Comparison of ENCODE assay signal across 17 cellular contexts in the genomic region with DNA sequence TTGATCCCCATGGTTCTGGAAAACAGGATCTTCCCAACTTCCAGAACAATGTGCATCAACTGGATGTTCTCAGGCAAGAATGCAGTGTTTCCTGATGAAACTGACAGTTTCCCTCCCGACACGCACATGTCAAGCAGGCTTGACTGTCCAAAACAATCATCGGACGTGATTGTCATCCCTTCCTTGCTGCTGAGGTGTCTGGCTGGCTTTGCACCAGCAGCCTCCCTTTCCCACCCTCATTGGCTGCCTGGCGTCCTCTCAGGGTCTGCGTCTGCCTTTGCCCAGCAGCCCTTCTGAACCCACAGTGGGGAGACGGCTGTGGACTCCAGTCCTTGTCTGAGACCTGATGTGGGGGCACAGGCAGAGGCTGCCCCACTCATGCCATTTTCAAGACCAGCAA.
DNase-seq lines count a peak whose midpoint lies in the region; ATAC-seq, FAIRE-seq and TF ChIP-seq lines count a peak whose summit lies in the region.
"Had no signal": no experiment of that assay in that cellular context is flagged by ENCODE, and none has a peak within 500 bp of the region (broad histone marks: within the 10 kb centered on the region; RNA-seq: fewer than 3 reads in every experiment).

No MANE protein-coding gene starts in this region.

- no peaks in the 10 kb centered on the region for H3F3A ChIP-seq in GM23338 (replicated peaks; ENCODE audit: low read depth)

- no peaks in the 10 kb centered on the region for H3K9me1 ChIP-seq in K562 (ENCODE audit: control insufficient read depth, insufficient read depth, low read length)

- no peak overlapping the region for H3K4me3 Mint-ChIP-seq in GM23338

- H3K4me1 ChIP-seq in GM23338 (ENCODE audit: insufficient read depth): peaks cover 19% of the 10 kb centered on the region
- H3K4me1 ChIP-seq in K562 (replicated peaks in 1 of 2; ENCODE audit: control insufficient read depth in 2 of 2, insufficient read depth in 2 of 2, low read length in 2 of 2): peaks cover 24 to 31% of the 10 kb centered on the region in 2 experiments; a peak in 4 of 5 replicates
- peaks cover 61% of the 10 kb centered on the region for H3K4me1 ChIP-seq in left ventricle myocardium inferior
- H3K4me1 ChIP-seq in psoas muscle: peaks cover 17% of the 10 kb centered on the region
- H3K4me1 ChIP-seq: Peyer's patch had no signal

- H3K27me3 ChIP-seq in GM23338 (ENCODE audit: insufficient read depth): no peaks in the 10 kb centered on the region
- no peaks in the 10 kb centered on the region for H3K27me3 ChIP-seq in K562 (ENCODE audit: control insufficient read depth in 2 of 2, insufficient read depth in 2 of 2, low read length in 2 of 2)
- H3K27me3 ChIP-seq in left ventricle myocardium inferior (ENCODE audit: low read depth): no peaks in the 10 kb centered on the region
- no peaks in the 10 kb centered on the region for H3K27me3 ChIP-seq in psoas muscle (ENCODE audit: insufficient read depth in 3 of 3, low read length in 2 of 3)
- H3K27me3 ChIP-seq: MG63, Peyer's patch had no signal

- H3K27ac Mint-ChIP-seq in GM23338: no peak overlapping the region

- peaks cover 31% of the 10 kb centered on the region for H3K4me1 Mint-ChIP-seq in GM23338
- H3K4me1 Mint-ChIP-seq: CD14-positive monocyte had no signal

- in situ Hi-C loops in K562 (cut with MboI): no loop called here

- no TSS peak for BruUV-seq in K562 (replicated peaks; lab: Mats Ljungman, UMichigan)

- H3K27me3 Mint-ChIP-seq in GM23338 (ENCODE audit: insufficient read depth, low read depth, poor library complexity): no peaks in the 10 kb centered on the region

- no peaks in the 10 kb centered on the region for H3K36me3 ChIP-seq in GM23338 (ENCODE audit: insufficient read depth)
- H3K36me3 ChIP-seq in K562 (ENCODE audit: control insufficient read depth, insufficient read depth, low read length): peaks cover 32% of the 10 kb centered on the region
- H3K36me3 ChIP-seq in left ventricle myocardium inferior: peaks cover 12% of the 10 kb centered on the region
- H3K36me3 ChIP-seq in psoas muscle (ENCODE audit: insufficient read depth in 1 of 2, low read depth in 1 of 2): peaks cover 0 to 6% of the 10 kb centered on the region in 2 donors

- POLR2A ChIA-PET in K562 (lab: Yijun Ruan, JAX): interaction anchor here (2.0 kb wide), 1 partner anchor 12 kb away, joined by 9 read pairs; no protein-coding TSS in a partner anchor

- no peaks in the 10 kb centered on the region for H3K79me2 ChIP-seq in GM23338 (replicated peaks; ENCODE audit: insufficient read depth)
- peaks cover 52% of the 10 kb centered on the region for H3K79me2 ChIP-seq in K562 (ENCODE audit: control insufficient read depth, insufficient read depth, low read length)

- H4K20me1 ChIP-seq in GM23338 (replicated peaks; ENCODE audit: insufficient read depth): no peaks in the 10 kb centered on the region
- H4K20me1 ChIP-seq in K562 (replicated peaks; ENCODE audit: control insufficient read depth, insufficient read depth, low read length): peaks cover 4% of the 10 kb centered on the region; the same call in 1 of the 2 replicates

- no peaks in the 10 kb centered on the region for H3K36me3 Mint-ChIP-seq in GM23338 (ENCODE audit: low read depth)

- TF ChIP-seq RAD21 in K562 (CRISPR knock-in tag; conservative IDR thresholded peaks at IDR 0.05 in 1 of 2, IDR thresholded peaks at IDR 0.05 in 1 of 2): no peak

- H3K4me3 ChIP-seq in GM23338: no peak overlapping the region
- no peak overlapping the region for H3K4me3 ChIP-seq in K562
- no peak overlapping the region for H3K4me3 ChIP-seq in left ventricle myocardium inferior
- H3K4me3 ChIP-seq in psoas muscle: no peak overlapping the region
- H3K4me3 ChIP-seq: MG63, Peyer's patch had no signal

- H3K27ac ChIP-seq in GM23338 (ENCODE audit: low read depth) (0 out of 2 replicates have a peak overlapping the region, but pooled peaks have one; percentile 19), K562 (ENCODE audit: extremely low read depth, low read depth, low read length) (no peak overlapping the region), left ventricle myocardium inferior (replicated peaks) (peak overlapping the region; percentile 81), psoas muscle (peak overlapping the region; percentile 63)
- H3K27ac ChIP-seq: Peyer's patch had no signal

- 81% methylated on average over 5 of the region's 7 CpGs for WGBS in K562 (ENCODE audit: insufficient coverage, low coverage, missing lambda C conversion rate)
- WGBS in psoas muscle, 3 donors: 71 to 87% (median 78%) methylated on average over 7 of the region's 7 CpGs

- intact Hi-C loops in K562 (cut with micrococcal nuclease): no loop called here
- intact Hi-C loops in left ventricle myocardium inferior (cut with micrococcal nuclease): no loop called here
- intact Hi-C loops in psoas muscle (cut with DNase I): no loop called here

- DNase-seq in GM23338 (ENCODE audit: low spot score) (no peak), K562 (ENCODE audit: extremely low read depth in 1 of 4, low spot score in 3 of 4) (no peak), left ventricle myocardium inferior (no peak), psoas muscle (no peak), glomerular visceral epithelial cell (ENCODE audit: extremely low spot score) (no peak), EL (no peak)
- DNase-seq in activated naive CD4-positive, alpha-beta T cell (lab: John Stamatoyannopoulos, UW): no peak
- DNase-seq: COR-L47, NCI-H1092, NCI-H2227 treated with DMSO at 0.1 percent for 48 hours, NCI-H524, Peyer's patch, SHP77 treated with DMSO at 0.1 percent for 48 hours had no signal

- TF ChIP-seq EP300 in K562 (IDR thresholded peaks at IDR 0.05; ENCODE audit: low read length): no peak

- no peak for TF ChIP-seq POLR2A in K562 (conservative IDR thresholded peaks at IDR 0.05)

- FAIRE-seq in K562 (lab: Jason Lieb, UNC): no peak
- FAIRE-seq: H1 had no signal

- no peaks in the 10 kb centered on the region for H3K9me3 Mint-ChIP-seq in GM23338

- no peaks in the 10 kb centered on the region for H3K9me2 ChIP-seq in GM23338 (ENCODE audit: insufficient read depth)

- no peak for ATAC-seq in GM23338
- ATAC-seq in K562: no peak
- peak in 2 of 4 donors; percentile 5 to 19 for ATAC-seq in psoas muscle
- ATAC-seq in GM21381 (IDR thresholded peaks at IDR 0.05; ENCODE audit: unreplicated experiment): no peak

- H3K9me3 ChIP-seq in K562 (replicated peaks; ENCODE audit: control insufficient read depth, insufficient read depth, low read depth, low read length): no peaks in the 10 kb centered on the region
- no peaks in the 10 kb centered on the region for H3K9me3 ChIP-seq in left ventricle myocardium inferior (replicated peaks)
- no peaks in the 10 kb centered on the region for H3K9me3 ChIP-seq in psoas muscle
- H3K9me3 ChIP-seq: MG63, Peyer's patch had no signal

- H3K9ac ChIP-seq in K562 (ENCODE audit: insufficient read depth in 1 of 2, low read depth in 2 of 2, low read length in 2 of 2): 0 out of 4 replicates have a peak overlapping the region, but pooled peaks of 1 of the 2 experiments have one; percentile 21

- no peak for TF ChIP-seq CTCF in GM23338 (conservative IDR thresholded peaks at IDR 0.05; ENCODE audit: low read depth in 2 of 2)
- TF ChIP-seq CTCF in K562 (IDR thresholded peaks at IDR 0.05 in 2 of 3, conservative IDR thresholded peaks at IDR 0.05 in 1 of 3; ENCODE audit: insufficient read depth in 2 of 3, low read depth in 1 of 3, low read length in 3 of 3): no peak
- no peak for TF ChIP-seq CTCF in left ventricle myocardium inferior (IDR thresholded peaks at IDR 0.05; ENCODE audit: borderline replicate concordance)
- TF ChIP-seq CTCF in psoas muscle (IDR thresholded peaks at IDR 0.05): no peak

- CTCF ChIA-PET in K562 (lab: Yijun Ruan, JAX; ENCODE audit: low intra/inter-chr PET ratio): no interaction called here

- H3K4me2 ChIP-seq in GM23338 (no peak overlapping the region), K562 (ENCODE audit: insufficient read depth, low read length) (no peak overlapping the region)

- no peak overlapping the region for H2AFZ ChIP-seq in GM23338
- no peak overlapping the region for H2AFZ ChIP-seq in K562 (ENCODE audit: low read depth, low read length)

TF ChIP-seq in GM23338, 12 proteins besides CTCF, POLR2A, EP300 and RAD21 (continues in another document):
- no peak for TF ChIP-seq ZNF331 (CRISPR knock-in tag; IDR thresholded peaks at IDR 0.05; ENCODE audit: low read depth)
- TF ChIP-seq EZH2 (IDR thresholded peaks at IDR 0.05; ENCODE audit: low read depth, unreplicated experiment): no peak
- TF ChIP-seq STAT1 (IDR thresholded peaks at IDR 0.05; ENCODE audit: unreplicated experiment): no peak
- TF ChIP-seq JUNB (IDR thresholded peaks at IDR 0.05; ENCODE audit: unreplicated experiment): no peak

TF ChIP-seq in K562, 482 proteins besides CTCF, POLR2A, EP300 and RAD21:
- TF ChIP-seq, protein P1, sequence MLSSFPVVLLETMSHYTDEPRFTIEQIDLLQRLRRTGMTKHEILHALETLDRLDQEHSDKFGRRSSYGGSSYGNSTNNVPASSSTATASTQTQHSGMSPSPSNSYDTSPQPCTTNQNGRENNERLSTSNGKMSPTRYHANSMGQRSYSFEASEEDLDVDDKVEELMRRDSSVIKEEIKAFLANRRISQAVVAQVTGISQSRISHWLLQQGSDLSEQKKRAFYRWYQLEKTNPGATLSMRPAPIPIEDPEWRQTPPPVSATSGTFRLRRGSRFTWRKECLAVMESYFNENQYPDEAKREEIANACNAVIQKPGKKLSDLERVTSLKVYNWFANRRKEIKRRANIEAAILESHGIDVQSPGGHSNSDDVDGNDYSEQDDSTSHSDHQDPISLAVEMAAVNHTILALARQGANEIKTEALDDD (IDR thresholded peaks at IDR 0.05): 0 out of 2 replicates have a peak, but pooled peaks have one; percentile 41
- TF ChIP-seq CHCHD3 (CRISPR knock-in tag; IDR thresholded peaks at IDR 0.05) (no peak), DNMT1 (IDR thresholded peaks at IDR 0.05) (no peak), TAF1 (IDR thresholded peaks at IDR 0.05; ENCODE audit: control insufficient read depth, extremely low read depth, insufficient read depth, low read length, severe bottlenecking) (no peak), GABPB2 (CRISPR knock-in tag; conservative IDR thresholded peaks at IDR 0.05) (no peak)
